ENCODE assay signal across 17 cellular contexts in the genomic region with DNA sequence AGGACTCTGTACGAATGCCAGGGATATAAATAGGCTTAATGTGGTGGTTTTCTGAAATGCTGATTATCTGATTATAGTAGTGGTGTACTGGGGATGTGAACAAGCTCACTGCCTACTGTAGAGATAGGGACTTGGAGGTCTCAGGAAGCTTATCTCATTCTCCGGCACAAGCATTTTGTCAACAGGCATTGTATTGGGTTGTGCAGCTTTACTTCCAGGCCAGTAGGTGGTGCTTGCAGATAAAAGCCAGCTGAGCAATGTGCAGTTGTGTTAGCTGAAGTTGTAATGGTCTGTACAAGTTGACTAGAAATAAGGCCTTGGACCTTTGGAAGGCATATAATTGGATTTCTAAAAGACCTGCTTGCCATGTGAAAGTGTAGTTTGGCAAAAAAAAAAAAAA. TPM values are rescaled to one million over a fixed set of nuclear protein-coding genes. Genes with fewer than 3 reads are reported as not detected.
DNase-seq lines count a peak whose midpoint lies in the region; ATAC-seq, FAIRE-seq and TF ChIP-seq lines count a peak whose summit lies in the region.
"Had no signal": no experiment of that assay in that cellular context is flagged by ENCODE, and none has a peak within 500 bp of the region (broad histone marks: within the 10 kb centered on the region; RNA-seq: fewer than 3 reads in every experiment).

No MANE protein-coding gene starts in this region.

- no peaks in the 10 kb centered on the region for H3K27me3 ChIP-seq in DND-41 (ENCODE audit: insufficient read depth, low read length, poor library complexity)
- no peaks in the 10 kb centered on the region for H3K27me3 ChIP-seq in bronchial epithelial cell (ENCODE audit: control insufficient read depth, insufficient read depth, low read length)
- H3K27me3 ChIP-seq in right lobe of liver, result no peaks in the 10 kb centered on the region
- H3K27me3 ChIP-seq: testis had no signal

- H3K9me3 ChIP-seq in DND-41 (ENCODE audit: insufficient read depth, low read length, severe bottlenecking), result peaks cover 8% of the 10 kb centered on the region
- no peaks in the 10 kb centered on the region for H3K9me3 ChIP-seq in right lobe of liver
- H3K9me3 ChIP-seq: HAP-1, testis had no signal

- H2AFZ ChIP-seq in DND-41 (ENCODE audit: low read depth, low read length), result no peak overlapping the region

- H3K27ac ChIP-seq in DND-41 (ENCODE audit: low read length) (no peak overlapping the region), right lobe of liver (no peak overlapping the region)
- H3K27ac ChIP-seq: testis had no signal

- H3K36me3 ChIP-seq in DND-41 (ENCODE audit: insufficient read depth, low read length), result no peaks in the 10 kb centered on the region; the same call in 1 of the 2 replicates
- no peaks in the 10 kb centered on the region for H3K36me3 ChIP-seq in bronchial epithelial cell (ENCODE audit: control insufficient read depth, insufficient read depth, low read length)
- no peaks in the 10 kb centered on the region for H3K36me3 ChIP-seq in right lobe of liver
- H3K36me3 ChIP-seq: HAP-1 had no signal

- intact Hi-C loops in right lobe of liver (cut with DNase I), result no loop called here

- no peak for TF ChIP-seq POLR2A in right lobe of liver (IDR thresholded peaks at IDR 0.05)

- H4K20me1 ChIP-seq in DND-41 (ENCODE audit: insufficient read depth, low read length), result no peaks in the 10 kb centered on the region

- no peak overlapping the region for H3K9ac ChIP-seq in DND-41 (ENCODE audit: low read depth, low read length)

- H3K4me2 ChIP-seq in DND-41 (ENCODE audit: insufficient read depth, low read length), result no peak overlapping the region

- no peaks in the 10 kb centered on the region for H3K79me2 ChIP-seq in DND-41 (ENCODE audit: insufficient read depth, low read length)

- no peak for ATAC-seq in DND-41 (ENCODE audit: insufficient read depth, low read depth)
- ATAC-seq in right lobe of liver, result peak; percentile 34 to 55 (median 42)
- ATAC-seq in HG03025 (IDR thresholded peaks at IDR 0.05; ENCODE audit: low FRiP score, unreplicated experiment), result no peak
- ATAC-seq in HG03196 (IDR thresholded peaks at IDR 0.05; ENCODE audit: unreplicated experiment), result no peak
- ATAC-seq: activated CD8-positive, alpha-beta T cell treated with anti-CD3 and anti-CD28 coated beads, Interleukin-2, amount 10 ng/mL, durations not matched to agents 7 days and 5 days had no signal

- no peaks in the 10 kb centered on the region for H3K4me1 ChIP-seq in DND-41 (ENCODE audit: insufficient read depth, low read length)
- H3K4me1 ChIP-seq in right lobe of liver, result no peaks in the 10 kb centered on the region
- H3K4me1 ChIP-seq: HAP-1, testis had no signal

- TF ChIP-seq CTCF in DND-41 (IDR thresholded peaks at IDR 0.05; ENCODE audit: borderline replicate concordance, extremely low read depth, low read length, poor library complexity, severe bottlenecking) (peak; percentile 25), bronchial epithelial cell (IDR thresholded peaks at IDR 0.05; ENCODE audit: insufficient read depth, low read length, severe bottlenecking) (peak; percentile 60), right lobe of liver (IDR thresholded peaks at IDR 0.05) (peak in 2 of 4 donors; percentile 14 to 38)

- H3K4me3 ChIP-seq in DND-41 (ENCODE audit: low read depth in 1 of 2, low read length in 2 of 2), result no peak overlapping the region
- H3K4me3 ChIP-seq in bronchial epithelial cell (ENCODE audit: low read depth, low read length), result no peak overlapping the region
- no peak overlapping the region for H3K4me3 ChIP-seq in right lobe of liver
- H3K4me3 ChIP-seq: HAP-1, testis had no signal

- WGBS in right lobe of liver (ENCODE audit: insufficient coverage, low coverage, low lambda C conversion rate, missing lambda C conversion rate), result 29% methylated on average over 2 of the region's 2 CpGs

- DNase-seq in DND-41 (no peak), KBM-7 (peak; percentile 37), bronchial epithelial cell (ENCODE audit: low read depth) (peak; percentile 30), right lobe of liver (no peak), retina (no peak)
- no peak for DNase-seq in activated CD8-positive, alpha-beta memory T cell treated with anti-CD3 and anti-CD28 coated beads, Interleukin-2, amount 50 U/mL, for 4 hours
- DNase-seq: activated CD8-positive, alpha-beta T cell treated with anti-CD3 and anti-CD28 coated beads, Interleukin-2, amount 10 ng/mL, durations not matched to agents 7 days and 5 days; activated naive CD8-positive, alpha-beta T cell treated with anti-CD3 and anti-CD28 coated beads for 36 hours; DMS79 treated with DMSO at 0.1 percent for 48 hours; effector CD4-positive, alpha-beta T cell; NCI-H187; nucleus accumbens; SIG-M5; testis had no signal

- FAIRE-seq in bronchial epithelial cell (lab: Jason Lieb, UNC), result no peak

- in situ Hi-C loops in KBM-7 (cut with MboI; ENCODE audit: low pct_unique_long_range_greater_than_20kb, low sequenced_read_pairs), result no loop called here

RNA-seq across cellular contexts. Expression of gene TMLHE, which starts 49.5 kb away (rescaled TPM):
- total RNA-seq in bronchial epithelial cell (7.6 and 12.3 TPM in 2 replicates), right lobe of liver (10 to 100 TPM in 5 of 6 experiments, 1 to 10 TPM in 1; 9.9 to 15.6 (median 13.3) TPM)

RNA-seq across cellular contexts. Expression of gene SPRY3, which starts 49.9 kb away (rescaled TPM):
- total RNA-seq in bronchial epithelial cell (0.26 and 0.38 TPM in 2 replicates), right lobe of liver (under 1 TPM; 0.37 to 0.70 (median 0.52) TPM)

Comparison
In these comparisons a context has a peak if more than half of its experiments do, and no peak if none do; other contexts are left out.
1. ATAC-seq: peak in right lobe of liver (4 of 4); none in DND-41 (single experiment), HG03025 (single experiment) and HG03196 (single experiment).
2. DNase-seq: peak in KBM-7 (single experiment) and bronchial epithelial cell (single experiment); none in DND-41 (single experiment), right lobe of liver (0 of 3), retina (single experiment) and activated CD8-positive, alpha-beta memory T cell treated with anti-CD3 and anti-CD28 coated beads, Interleukin-2, amount 50 U/mL, for 4 hours (single experiment).